In genomic region chr11:58503361-58503856, GRCh38 we compare ENCODE assay signal across 14 cellular contexts. TPM values are rescaled to one million over a fixed set of nuclear protein-coding genes. Genes with fewer than 3 reads are reported as not detected.
DNase-seq lines count a peak whose midpoint lies in the region; ATAC-seq, FAIRE-seq and TF ChIP-seq lines count a peak whose summit lies in the region.
"Had no signal": no experiment of that assay in that cellular context is flagged by ENCODE, and none has a peak within 500 bp of the region (broad histone marks: within the 10 kb centered on the region; RNA-seq: fewer than 3 reads in every experiment).

No MANE protein-coding gene starts in this region.

- no peak overlapping the region for H2BK15ac ChIP-seq in mesenchymal stem cell (ENCODE audit: low read depth, poor library complexity, severe bottlenecking)

- H3K4ac ChIP-seq in mesenchymal stem cell (ENCODE audit: low read depth in 1 of 2, low read length in 2 of 2): no peak overlapping the region

- no peak overlapping the region for H2BK5ac ChIP-seq in mesenchymal stem cell (ENCODE audit: low read depth, low read length, poor library complexity, severe bottlenecking)

- H3K36me3 ChIP-seq in mesenchymal stem cell (ENCODE audit: control insufficient read depth in 1 of 2, insufficient read depth in 2 of 2, low read depth in 1 of 2, low read length in 2 of 2): peaks cover 0 to 18% of the 10 kb centered on the region in 2 experiments
- no peaks in the 10 kb centered on the region for H3K36me3 ChIP-seq in neural progenitor cell
- H3K36me3 ChIP-seq: cardiac muscle cell had no signal

- TF ChIP-seq CTCF in GM12864 (IDR thresholded peaks at IDR 0.05; ENCODE audit: low read depth, low read length, missing control alignments) (no peak), neural progenitor cell (IDR thresholded peaks at IDR 0.05) (no peak)

- H3K4me1 Mint-ChIP-seq in neural progenitor cell: no peaks in the 10 kb centered on the region

- ATAC-seq in GM19395 (IDR thresholded peaks at IDR 0.05; ENCODE audit: unreplicated experiment) (peak; percentile 97), HG02840 (IDR thresholded peaks at IDR 0.05; ENCODE audit: low FRiP score, unreplicated experiment) (peak; percentile 94), HG03558 (IDR thresholded peaks at IDR 0.05; ENCODE audit: extremely low read depth, unreplicated experiment) (peak; percentile 95)

- H3K79me2 ChIP-seq in neural progenitor cell (ENCODE audit: low read depth): no peaks in the 10 kb centered on the region

- H3K14ac ChIP-seq in mesenchymal stem cell (ENCODE audit: low read length in 2 of 2): no peak overlapping the region

- DNase-seq in GM12864 (ENCODE audit: low read depth): peak; percentile 41
- no peak for DNase-seq in mesenchymal stem cell
- DNase-seq in neural progenitor cell (ENCODE audit: low spot score): no peak
- no peak for DNase-seq in central memory CD4-positive, alpha-beta T cell
- no peak for DNase-seq in frontal cortex (ENCODE audit: low spot score in 2 of 2)
- DNase-seq: activated T-cell treated with anti-CD3 and anti-CD28 coated beads for 4 hours, GDM1, mammary epithelial cell, NCI-H2171 treated with DMSO at 0.1 percent for 48 hours, retina had no signal

- no peaks in the 10 kb centered on the region for H3K4me1 ChIP-seq in mesenchymal stem cell (ENCODE audit: control insufficient read depth, insufficient read depth, low read depth, low read length)
- H3K4me1 ChIP-seq in neural progenitor cell: no peaks in the 10 kb centered on the region

- no peak overlapping the region for H3K4me3 Mint-ChIP-seq in neural progenitor cell

- no peak overlapping the region for H3K18ac ChIP-seq in mesenchymal stem cell (ENCODE audit: low read depth in 1 of 2, low read length in 2 of 2)

- H3K9ac ChIP-seq in mesenchymal stem cell (ENCODE audit: low read length): no peak overlapping the region
- no peak overlapping the region for H3K9ac ChIP-seq in neural progenitor cell

- H2AFZ ChIP-seq in mesenchymal stem cell (ENCODE audit: low read depth, low read length): no peak overlapping the region
- no peak overlapping the region for H2AFZ ChIP-seq in neural progenitor cell (replicated peaks)

- no peak overlapping the region for H3K4me3 ChIP-seq in GM12864 (ENCODE audit: low read depth, low read length)
- no peak overlapping the region for H3K4me3 ChIP-seq in mesenchymal stem cell (ENCODE audit: insufficient read depth in 1 of 2, low read depth in 1 of 2, low read length in 2 of 2)
- no peak overlapping the region for H3K4me3 ChIP-seq in neural progenitor cell
- H3K4me3 ChIP-seq: cardiac muscle cell had no signal

- no peak overlapping the region for H2BK120ac ChIP-seq in mesenchymal stem cell (ENCODE audit: low read depth, low read length)

- H3K4me2 ChIP-seq in mesenchymal stem cell (ENCODE audit: low read length, poor library complexity, severe bottlenecking) (no peak overlapping the region), neural progenitor cell (no peak overlapping the region)

- H3K27me3 ChIP-seq in mesenchymal stem cell (ENCODE audit: control insufficient read depth in 1 of 2, insufficient read depth in 1 of 2, low read length in 2 of 2): no peaks in the 10 kb centered on the region
- no peaks in the 10 kb centered on the region for H3K27me3 ChIP-seq in neural progenitor cell

- H3K9me3 Mint-ChIP-seq in neural progenitor cell: no peaks in the 10 kb centered on the region

- no peaks in the 10 kb centered on the region for H3K9me3 ChIP-seq in mesenchymal stem cell (ENCODE audit: control insufficient read depth, low read length)
- H3K9me3 ChIP-seq in neural progenitor cell (ENCODE audit: low read depth): no peaks in the 10 kb centered on the region

- 80% methylated on average over 3 of the region's 4 CpGs for WGBS in mesenchymal stem cell

- H3K79me1 ChIP-seq in mesenchymal stem cell (replicated peaks; ENCODE audit: low read length, poor library complexity, severe bottlenecking): no peaks in the 10 kb centered on the region

- no peaks in the 10 kb centered on the region for H3K36me3 Mint-ChIP-seq in neural progenitor cell

- FAIRE-seq in frontal cortex (lab: Jason Lieb, UNC): no peak

- no peaks in the 10 kb centered on the region for H3F3A ChIP-seq in neural progenitor cell (ENCODE audit: low read depth)

- H3K27me3 Mint-ChIP-seq in neural progenitor cell (ENCODE audit: insufficient read depth, low read depth): no peaks in the 10 kb centered on the region

- no peak overlapping the region for H2BK12ac ChIP-seq in mesenchymal stem cell (ENCODE audit: low read length in 2 of 2)

- no peak overlapping the region for H3K27ac Mint-ChIP-seq in neural progenitor cell

- no peak overlapping the region for H3K23ac ChIP-seq in mesenchymal stem cell (ENCODE audit: low read length in 2 of 2)

- H4K91ac ChIP-seq in mesenchymal stem cell (ENCODE audit: low read length): no peak overlapping the region

- no peak overlapping the region for H4K8ac ChIP-seq in mesenchymal stem cell (ENCODE audit: low read length)

- H2AK5ac ChIP-seq in mesenchymal stem cell (ENCODE audit: low read length, severe bottlenecking): no peak overlapping the region

- H4K20me1 ChIP-seq in neural progenitor cell (ENCODE audit: low read depth): no peaks in the 10 kb centered on the region

- H3K27ac ChIP-seq in mesenchymal stem cell (ENCODE audit: low read length, poor library complexity, severe bottlenecking) (no peak overlapping the region), neural progenitor cell (no peak overlapping the region)
- H3K27ac ChIP-seq: cardiac muscle cell had no signal

RNA-seq across cellular contexts. Expression of gene OR5B21, which starts 4.5 kb away (rescaled TPM):
- polyA plus RNA-seq in mesenchymal stem cell (2013, experiment 1 of 2): not detected
- polyA plus RNA-seq in mesenchymal stem cell (2013, experiment 2 of 2): not detected
- total RNA-seq in neural progenitor cell (ENCODE audit: low replicate concordance): not detected in 2 replicates
- not detected for total RNA-seq in frontal cortex
- total RNA-seq: cardiac muscle cell, mammary epithelial cell had no signal
- polyA plus RNA-seq: cardiac muscle cell, mammary epithelial cell had no signal
